Comparison of ENCODE assay signal across 17 cellular contexts in genomic region chr3:168885028-168885427, GRCh38.
DNase-seq lines count a peak whose midpoint lies in the region; ATAC-seq and TF ChIP-seq lines count a peak whose summit lies in the region.
"Had no signal": no experiment of that assay in that cellular context is flagged by ENCODE, and none has a peak within 500 bp of the region (broad histone marks: within the 10 kb centered on the region; RNA-seq: fewer than 3 reads in every experiment).

No MANE protein-coding gene starts in this region.

- no peaks in the 10 kb centered on the region for H3K9me3 Mint-ChIP-seq in activated naive CD4-positive, alpha-beta T cell treated with anti-CD3 and anti-CD28 coated beads for 36 hours
- no peaks in the 10 kb centered on the region for H3K9me3 Mint-ChIP-seq in stimulated activated memory B cell treated with anti-CD40 and anti-IgM and Interleukin-4, amounts not matched to agents 10 μg/mL and 1 μg/mL and 100 μg/mL, for 72 hours
- H3K9me3 Mint-ChIP-seq: brain had no signal

- H3K36me3 Mint-ChIP-seq in activated naive CD4-positive, alpha-beta T cell treated with anti-CD3 and anti-CD28 coated beads for 36 hours (ENCODE audit: low read depth): no peaks in the 10 kb centered on the region
- H3K36me3 Mint-ChIP-seq in stimulated activated memory B cell treated with anti-CD40 and anti-IgM and Interleukin-4, amounts not matched to agents 10 μg/mL and 1 μg/mL and 100 μg/mL, for 72 hours: no peaks in the 10 kb centered on the region
- H3K36me3 Mint-ChIP-seq: brain; CD8-positive, alpha-beta T cell had no signal

- H3K27me3 Mint-ChIP-seq in activated naive CD4-positive, alpha-beta T cell treated with anti-CD3 and anti-CD28 coated beads for 36 hours (ENCODE audit: low read depth): no peaks in the 10 kb centered on the region
- H3K27me3 Mint-ChIP-seq in stimulated activated memory B cell treated with anti-CD40 and anti-IgM and Interleukin-4, amounts not matched to agents 10 μg/mL and 1 μg/mL and 100 μg/mL, for 72 hours: no peaks in the 10 kb centered on the region
- H3K27me3 Mint-ChIP-seq: brain had no signal

- H3K79me2 ChIP-seq in smooth muscle cell (ENCODE audit: low read depth): no peaks in the 10 kb centered on the region

- no peak overlapping the region for H3K4me3 Mint-ChIP-seq in activated naive CD4-positive, alpha-beta T cell treated with anti-CD3 and anti-CD28 coated beads for 36 hours
- H3K4me3 Mint-ChIP-seq in stimulated activated memory B cell treated with anti-CD40 and anti-IgM and Interleukin-4, amounts not matched to agents 10 μg/mL and 1 μg/mL and 100 μg/mL, for 72 hours: no peak overlapping the region
- H3K4me3 Mint-ChIP-seq: brain; CD8-positive, alpha-beta T cell had no signal

- TF ChIP-seq CTCF in fibroblast of mammary gland (conservative IDR thresholded peaks at IDR 0.05; ENCODE audit: control insufficient read depth, insufficient read depth, low read depth, low read length): no peak
- no peak for TF ChIP-seq CTCF in smooth muscle cell (IDR thresholded peaks at IDR 0.05; ENCODE audit: borderline replicate concordance, insufficient read depth, poor library complexity, severe bottlenecking)

- intact Hi-C loops in activated naive CD4-positive, alpha-beta T cell treated with anti-CD3 and anti-CD28 coated beads for 36 hours (cut with micrococcal nuclease): no loop called here

- peaks cover 13% of the 10 kb centered on the region for H3K4me1 ChIP-seq in SJSA1 (replicated peaks)
- H3K4me1 ChIP-seq in smooth muscle cell (ENCODE audit: low read depth): no peaks in the 10 kb centered on the region
- H3K4me1 ChIP-seq: Peyer's patch had no signal

- no peaks in the 10 kb centered on the region for H3K9me3 ChIP-seq in SJSA1 (replicated peaks)
- no peaks in the 10 kb centered on the region for H3K9me3 ChIP-seq in smooth muscle cell (replicated peaks; ENCODE audit: low read depth)
- H3K9me3 ChIP-seq: ovary, Peyer's patch had no signal

- no peak overlapping the region for H3K4me3 ChIP-seq in SJSA1
- H3K4me3 ChIP-seq in fibroblast of mammary gland (ENCODE audit: control insufficient read depth, low read depth, low read length): no peak overlapping the region
- H3K4me3 ChIP-seq in smooth muscle cell: no peak overlapping the region
- H3K4me3 ChIP-seq: ovary, Peyer's patch had no signal

- DNase-seq in ELR (ENCODE audit: low read depth): peak; percentile 66
- peak in 1 of 2 experiments; percentile 33 for DNase-seq in SJSA1 (ENCODE audit: low read depth in 1 of 2, low spot score in 2 of 2)
- peak; percentile 65 for DNase-seq in fibroblast of mammary gland (ENCODE audit: low read depth)
- DNase-seq in smooth muscle cell (lab: John Stamatoyannopoulos, UW; ENCODE audit: unreplicated experiment): no peak
- DNase-seq in NCI-H2107 treated with DMSO at 0.1 percent for 48 hours (lab: John Stamatoyannopoulos, UW; ENCODE audit: unreplicated experiment): no peak
- DNase-seq in activated naive CD4-positive, alpha-beta T cell treated with anti-CD3 and anti-CD28 coated beads for 36 hours: no peak
- DNase-seq: activated effector memory CD4-positive, alpha-beta T cell treated with anti-CD3 and anti-CD28 coated beads, Interleukin-2, amount 50 U/mL, for 16 hours; CD8-positive, alpha-beta T cell; effector memory CD4-positive, alpha-beta T cell; KBM-7; NCI-H1694 treated with DMSO at 0.1 percent for 48 hours; NCI-H524; ovary; SW 1271 had no signal

- H3K27ac ChIP-seq in SJSA1 (peak overlapping the region; percentile 60), smooth muscle cell (ENCODE audit: low read depth) (peak overlapping the region; percentile 55)
- H3K27ac ChIP-seq: ovary, Peyer's patch had no signal

- H3K36me3 ChIP-seq in SJSA1: no peaks in the 10 kb centered on the region
- no peaks in the 10 kb centered on the region for H3K36me3 ChIP-seq in smooth muscle cell (ENCODE audit: low read depth)
- H3K36me3 ChIP-seq: ovary, Peyer's patch had no signal

- no peak for ATAC-seq in stimulated activated memory B cell treated with anti-CD40 and anti-IgM and Interleukin-4, amounts not matched to agents 10 μg/mL and 1 μg/mL and 100 μg/mL, for 72 hours
- ATAC-seq: CD8-positive, alpha-beta T cell had no signal

- H3K4me1 Mint-ChIP-seq in activated naive CD4-positive, alpha-beta T cell treated with anti-CD3 and anti-CD28 coated beads for 36 hours (ENCODE audit: low read depth): no peaks in the 10 kb centered on the region
- no peaks in the 10 kb centered on the region for H3K4me1 Mint-ChIP-seq in stimulated activated memory B cell treated with anti-CD40 and anti-IgM and Interleukin-4, amounts not matched to agents 10 μg/mL and 1 μg/mL and 100 μg/mL, for 72 hours

- H3K9ac ChIP-seq in smooth muscle cell (ENCODE audit: low read depth): no peak overlapping the region

- H3K4me2 ChIP-seq in smooth muscle cell: no peak overlapping the region

- H3K27me3 ChIP-seq in SJSA1 (replicated peaks) (no peaks in the 10 kb centered on the region), smooth muscle cell (ENCODE audit: low read depth) (no peaks in the 10 kb centered on the region)
- H3K27me3 ChIP-seq: ovary, Peyer's patch had no signal

- CTCF ChIA-PET in activated naive CD4-positive, alpha-beta T cell treated with anti-CD3 and anti-CD28 coated beads for 36 hours (lab: Charles Lee): no interaction called here

- H3F3A ChIP-seq in smooth muscle cell (ENCODE audit: low read depth): no peaks in the 10 kb centered on the region

- H3K27ac Mint-ChIP-seq in activated naive CD4-positive, alpha-beta T cell treated with anti-CD3 and anti-CD28 coated beads for 36 hours: no peak overlapping the region
- H3K27ac Mint-ChIP-seq in stimulated activated memory B cell treated with anti-CD40 and anti-IgM and Interleukin-4, amounts not matched to agents 10 μg/mL and 1 μg/mL and 100 μg/mL, for 72 hours: no peak overlapping the region
- H3K27ac Mint-ChIP-seq: CD8-positive, alpha-beta T cell had no signal

- no peak overlapping the region for H2AFZ ChIP-seq in smooth muscle cell (ENCODE audit: low read depth)

- no peaks in the 10 kb centered on the region for H4K20me1 ChIP-seq in smooth muscle cell (ENCODE audit: low read depth)

- WGBS in smooth muscle cell (ENCODE audit: low lambda C conversion rate): 85% methylated on average over 2 of the region's 2 CpGs

Comparison
In these comparisons a context has a peak if more than half of its experiments do, and no peak if none do; other contexts are left out.
1. DNase-seq: peak in ELR (single experiment) and fibroblast of mammary gland (single experiment); none in smooth muscle cell (single experiment), NCI-H2107 treated with DMSO at 0.1 percent for 48 hours (single experiment) and activated naive CD4-positive, alpha-beta T cell treated with anti-CD3 and anti-CD28 coated beads for 36 hours (single experiment).